In genomic region chr1:50724626-50725286, GRCh38 we compare ENCODE assay signal across 8 cellular contexts.
A peak's percentile ranks its signal among the peaks of the same experiment; 100 is the strongest.
DNase-seq lines count a peak whose midpoint lies in the region; ATAC-seq and TF ChIP-seq lines count a peak whose summit lies in the region.

No MANE protein-coding gene starts in this region.

- DNase-seq in MV-4-11 (lab: John Stamatoyannopoulos, UW) = peak; percentile 92
- peak; percentile 42 for DNase-seq in naive B cell
- no peak for DNase-seq in SHP77 (lab: John Stamatoyannopoulos, UW)
- no peak for DNase-seq in SW 1271 (lab: John Stamatoyannopoulos, UW)
- DNase-seq in iPS-NIHi11 (ENCODE audit: low spot score) = no peak
- DNase-seq in psoas muscle = no peak

- H3K36me3 ChIP-seq in psoas muscle (ENCODE audit: insufficient read depth in 1 of 2, low read depth in 1 of 2) = peaks cover 0 to 16% of the 10 kb centered on the region in 2 donors

- intact Hi-C loops in psoas muscle (cut with DNase I) = no loop called here

- H3K4me3 Mint-ChIP-seq in naive B cell = peak overlapping the region; percentile 10 to 71 (median 52)

- no peaks in the 10 kb centered on the region for H3K27me3 Mint-ChIP-seq in naive B cell

- H3K9me3 Mint-ChIP-seq in naive B cell = peaks cover 0 to 5% (median 3%) of the 10 kb centered on the region in 7 donors

- peak overlapping the region; percentile 61 to 90 (median 83) for H3K27ac Mint-ChIP-seq in naive B cell

- H3K4me3 ChIP-seq in psoas muscle = no peak overlapping the region

- H3K27me3 ChIP-seq in psoas muscle (ENCODE audit: insufficient read depth in 3 of 3, low read length in 2 of 3) = no peaks in the 10 kb centered on the region

- no peaks in the 10 kb centered on the region for H3K9me3 ChIP-seq in psoas muscle

- H3K27ac ChIP-seq in psoas muscle = no peak overlapping the region

- peak; percentile 94 for ATAC-seq in GM18867 (IDR thresholded peaks at IDR 0.05; ENCODE audit: unreplicated experiment)
- peak; percentile 89 for ATAC-seq in HG02610 (IDR thresholded peaks at IDR 0.05; ENCODE audit: unreplicated experiment)
- peak; percentile 85 to 91 for ATAC-seq in naive B cell (ENCODE audit: low read depth in 2 of 2)
- no peak for ATAC-seq in psoas muscle

- H3K4me1 ChIP-seq in psoas muscle = no peaks in the 10 kb centered on the region

- H3K4me1 Mint-ChIP-seq in naive B cell = peaks cover 38 to 44% (median 42%) of the 10 kb centered on the region in 3 donors

- no peak for TF ChIP-seq CTCF in psoas muscle (IDR thresholded peaks at IDR 0.05)

- 75 to 85% (median 77%) methylated on average over 4 of the region's 4 CpGs for WGBS in psoas muscle, 3 donors

- H3K36me3 Mint-ChIP-seq in naive B cell = peaks cover 5 to 7% of the 10 kb centered on the region in 2 donors

Comparison
In these comparisons a context has a peak if more than half of its experiments do, and no peak if none do; other contexts are left out.
1. ATAC-seq: peak in GM18867 (single experiment), HG02610 (single experiment) and naive B cell (2 of 2); none in psoas muscle (0 of 4).
2. DNase-seq: peak in MV-4-11 (single experiment) and naive B cell (single experiment); none in SHP77 (0 of 2), SW 1271 (0 of 2), iPS-NIHi11 (single experiment) and psoas muscle (0 of 2).